8 cellular contexts compared by ENCODE assay signal in genomic region chr1:43980255-43981134, GRCh38. TPM values are rescaled to one million over a fixed set of nuclear protein-coding genes. Genes with fewer than 3 reads are reported as not detected.
DNase-seq lines count a peak whose midpoint lies in the region; ATAC-seq and TF ChIP-seq lines count a peak whose summit lies in the region.

No MANE protein-coding gene starts in this region.

- H3K36me3 ChIP-seq in H7 (replicated peaks; ENCODE audit: control insufficient read depth, insufficient read depth, low read length) (peaks cover 19% of the 10 kb centered on the region), SK-N-MC (ENCODE audit: insufficient read depth, low read length) (peaks cover 42% of the 10 kb centered on the region), skeletal muscle satellite cell (ENCODE audit: insufficient read depth, low read length) (peaks cover 43% of the 10 kb centered on the region)

- H3K9me3 ChIP-seq in SK-N-MC (ENCODE audit: low read depth, low read length) (no peaks in the 10 kb centered on the region), skeletal muscle satellite cell (replicated peaks; ENCODE audit: low read length) (no peaks in the 10 kb centered on the region)

- TF ChIP-seq CTCF in foreskin keratinocyte (conservative IDR thresholded peaks at IDR 0.05) = no peak

- DNase-seq in H7 (peak; percentile 42), SK-N-MC (ENCODE audit: low read depth, low spot score) (no peak), foreskin keratinocyte (peak; percentile 75 to 80), NCI-H748 treated with DMSO at 0.1 percent for 48 hours (lab: John Stamatoyannopoulos, UW) (no peak), germinal center (ENCODE audit: low spot score) (no peak), SW480 (ENCODE audit: low spot score) (no peak)

- peak overlapping the region; percentile 77 for H3K9ac ChIP-seq in SK-N-MC (ENCODE audit: insufficient read length)
- H3K9ac ChIP-seq in skeletal muscle satellite cell (ENCODE audit: low read depth, low read length) = peak overlapping the region; percentile 83

- ATAC-seq in foreskin keratinocyte = peak; percentile 62
- no peak for ATAC-seq in HG03457 (IDR thresholded peaks at IDR 0.05; ENCODE audit: unreplicated experiment)

- peaks cover 6% of the 10 kb centered on the region for H3K4me1 ChIP-seq in foreskin keratinocyte
- peaks cover 55% of the 10 kb centered on the region for H3K4me1 ChIP-seq in skeletal muscle satellite cell (ENCODE audit: control insufficient read depth, insufficient read depth, low read length)

- H3K27ac ChIP-seq in SK-N-MC = no peak overlapping the region
- H3K27ac ChIP-seq in foreskin keratinocyte = peak overlapping the region; percentile 78

- no peaks in the 10 kb centered on the region for H3K27me3 ChIP-seq in H7 (ENCODE audit: control insufficient read depth, insufficient read depth, low read length)
- no peaks in the 10 kb centered on the region for H3K27me3 ChIP-seq in foreskin keratinocyte
- no peaks in the 10 kb centered on the region for H3K27me3 ChIP-seq in skeletal muscle satellite cell (ENCODE audit: control insufficient read depth, insufficient read depth, low read length)

- H3K4me2 ChIP-seq in skeletal muscle satellite cell (ENCODE audit: low read length) = peak overlapping the region; percentile 99

- peak overlapping the region; percentile 76 for H3K4me3 ChIP-seq in H7 (ENCODE audit: insufficient read depth, low read depth, low read length)
- peak overlapping the region; percentile 80 for H3K4me3 ChIP-seq in SK-N-MC
- peak overlapping the region; percentile 89 for H3K4me3 ChIP-seq in skeletal muscle satellite cell (ENCODE audit: low read length)

RNA-seq across cellular contexts. Expression of gene B4GALT2, which starts 1.5 kb away (rescaled TPM):
- total RNA-seq in H7 (2014; rRNA removed; shearing (Covaris generic)) = 207 and 217 TPM in 2 replicates
- total RNA-seq in foreskin keratinocyte = 90.6 and 99.1 TPM in 2 replicates
- 93.3 and 101 TPM in 2 replicates for polyA plus RNA-seq in foreskin keratinocyte
- total RNA-seq in skeletal muscle satellite cell (2012; rRNA removed) = 72.8 and 94.4 TPM in 2 replicates

RNA-seq across cellular contexts. Expression of gene ATP6V0B, which starts 5.7 kb away (rescaled TPM):
- total RNA-seq in H7 (2014; rRNA removed; shearing (Covaris generic)) = 196 and 237 TPM in 2 replicates
- total RNA-seq in foreskin keratinocyte = 170 and 176 TPM in 2 replicates
- 207 and 211 TPM in 2 replicates for polyA plus RNA-seq in foreskin keratinocyte
- 75.8 and 112 TPM in 2 replicates for total RNA-seq in skeletal muscle satellite cell (2012; rRNA removed)

RNA-seq across cellular contexts. Expression of gene DPH2, which starts 10.7 kb away (rescaled TPM):
- 75.4 and 83.4 TPM in 2 replicates for total RNA-seq in H7 (2014; rRNA removed; shearing (Covaris generic))
- 28.5 and 33.3 TPM in 2 replicates for total RNA-seq in foreskin keratinocyte
- polyA plus RNA-seq in foreskin keratinocyte = 27.1 and 34.1 TPM in 2 replicates
- total RNA-seq in skeletal muscle satellite cell (2012; rRNA removed) = 18.1 and 19.8 TPM in 2 replicates

RNA-seq across cellular contexts. Expression of gene CCDC24, which starts 10.9 kb away (rescaled TPM):
- total RNA-seq in H7 (2014; rRNA removed; shearing (Covaris generic)) = 10.5 and 19.8 TPM in 2 replicates
- 12.4 and 12.9 TPM in 2 replicates for total RNA-seq in foreskin keratinocyte
- polyA plus RNA-seq in foreskin keratinocyte = 17.0 and 17.7 TPM in 2 replicates
- 2.3 and 5.0 TPM in 2 replicates for total RNA-seq in skeletal muscle satellite cell (2012; rRNA removed)

RNA-seq across cellular contexts. Expression of gene IPO13, which starts 33.7 kb away (rescaled TPM):
- total RNA-seq in H7 (2014; rRNA removed; shearing (Covaris generic)) = 29.2 and 34.2 TPM in 2 replicates
- 30.1 and 32.9 TPM in 2 replicates for total RNA-seq in foreskin keratinocyte
- 23.6 and 25.9 TPM in 2 replicates for polyA plus RNA-seq in foreskin keratinocyte
- 18.8 and 20.5 TPM in 2 replicates for total RNA-seq in skeletal muscle satellite cell (2012; rRNA removed)

Comparison
In these comparisons a context has a peak if more than half of its experiments do, and no peak if none do; other contexts are left out.
1. DNase-seq: peak in H7 (single experiment) and foreskin keratinocyte (2 of 2); none in SK-N-MC (single experiment), NCI-H748 treated with DMSO at 0.1 percent for 48 hours (single experiment), germinal center (single experiment) and SW480 (single experiment).
2. Peak in every context shown above with its lines, with median percentiles within 50 percentile points of each other: H3K4me3 ChIP-seq.